16 cellular contexts compared by ENCODE assay signal in the genomic region with DNA sequence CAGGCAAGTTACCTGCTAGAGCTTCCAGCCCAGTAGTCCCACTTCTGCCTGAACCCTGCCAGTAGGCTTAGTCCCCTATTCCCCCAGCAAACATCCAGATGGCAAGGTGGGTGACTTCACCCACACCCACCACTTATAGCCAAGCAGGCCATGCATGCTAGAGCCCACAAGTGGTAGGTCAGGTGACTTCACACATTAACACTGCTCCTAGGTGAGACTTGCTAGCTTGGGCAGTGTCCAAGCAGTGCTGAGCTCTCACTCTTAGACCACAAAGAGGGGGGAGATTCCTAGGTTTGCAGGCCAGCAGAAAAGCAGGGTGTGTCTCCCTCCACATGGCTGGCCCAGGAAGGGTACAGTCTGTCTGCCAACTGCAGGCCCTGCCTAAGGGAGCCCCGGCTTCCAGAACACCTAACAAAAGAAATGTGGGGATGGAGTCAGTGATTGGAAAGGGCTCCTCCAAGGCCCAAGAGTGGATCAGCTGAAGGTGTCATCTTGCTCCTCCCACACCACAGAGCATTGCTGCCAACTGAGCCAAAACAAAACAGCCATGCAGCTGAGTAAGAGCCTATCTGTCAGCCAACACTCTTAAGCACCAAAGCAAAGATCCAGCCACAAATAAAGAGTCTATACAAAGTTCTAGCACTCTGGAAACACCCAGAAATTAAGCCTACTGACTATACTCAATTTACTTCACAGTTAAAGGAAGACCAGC.
"Had no signal": no experiment of that assay in that cellular context is flagged by ENCODE, and none has a peak within 500 bp of the region (broad histone marks: within the 10 kb centered on the region; RNA-seq: fewer than 3 reads in every experiment).

No MANE protein-coding gene starts in this region.

- H3K36me3 Mint-ChIP-seq: activated naive CD8-positive, alpha-beta T cell had no signal

- ATAC-seq: activated CD8-positive, alpha-beta T cell treated with anti-CD3 and anti-CD28 coated beads, Interleukin-2, amount 10 ng/mL, durations not matched to agents 7 days and 5 days had no signal

- H3K27me3 ChIP-seq: upper lobe of left lung had no signal

- H3K27ac Mint-ChIP-seq: activated CD4-positive, alpha-beta T cell treated with anti-CD3 and anti-CD28 coated beads, Interleukin-2, amount 10 ng/mL, durations not matched to agents 24 days and 14 days; activated CD8-positive, alpha-beta T cell treated with anti-CD3 and anti-CD28 coated beads, Interleukin-2, amount 10 ng/mL, durations not matched to agents 7 days and 5 days; activated naive CD8-positive, alpha-beta T cell; natural killer cell treated with Interleukin-12 subunit alpha and Interleukin-12 subunit beta and Interleukin-15 and Interleukin-18, amount 100 ng/mL, for 72 hours had no signal

- DNase-seq: activated CD4-positive, alpha-beta T cell treated with anti-CD3 and anti-CD28 coated beads, Interleukin-2, amount 10 ng/mL, durations not matched to agents 24 days and 14 days; activated CD4-positive, CD25-positive, alpha-beta regulatory T cell; activated CD8-positive, alpha-beta memory T cell treated with anti-CD3 and anti-CD28 coated beads, Interleukin-2, amount 50 U/mL, for 48 hours; activated CD8-positive, alpha-beta T cell treated with anti-CD3 and anti-CD28 coated beads, Interleukin-2, amount 10 ng/mL, durations not matched to agents 7 days and 5 days; activated gamma-delta T cell treated with Interleukin-2 at 50 U/mL for 16 hours; aorta; kidney; mesendoderm; retina; stimulated activated CD4-positive, alpha-beta T cell treated with anti-CD3 and anti-CD28 coated beads, Interleukin-15, amount 100 ng/mL, for 24 hours; stimulated activated CD4-positive, alpha-beta T cell treated with anti-CD3 and anti-CD28 coated beads, Interleukin-4, amount 100 ng/mL, for 1 hour; stimulated activated naive CD4-positive, alpha-beta T cell treated with Interleukin-2 at 50 U/mL for 16 hours; upper lobe of left lung had no signal

- H3K4me3 ChIP-seq: upper lobe of left lung had no signal

- H3K4me1 Mint-ChIP-seq: activated CD4-positive, alpha-beta T cell treated with anti-CD3 and anti-CD28 coated beads, Interleukin-2, amount 10 ng/mL, durations not matched to agents 24 days and 14 days had no signal

- H3K27ac ChIP-seq: epithelial cell of prostate, upper lobe of left lung had no signal

- H3K36me3 ChIP-seq: upper lobe of left lung had no signal

- H3K4me3 Mint-ChIP-seq: activated CD4-positive, alpha-beta T cell treated with anti-CD3 and anti-CD28 coated beads, Interleukin-2, amount 10 ng/mL, durations not matched to agents 24 days and 14 days; activated CD8-positive, alpha-beta T cell treated with anti-CD3 and anti-CD28 coated beads, Interleukin-2, amount 10 ng/mL, durations not matched to agents 7 days and 5 days; activated naive CD8-positive, alpha-beta T cell; natural killer cell treated with Interleukin-12 subunit alpha and Interleukin-12 subunit beta and Interleukin-15 and Interleukin-18, amount 100 ng/mL, for 72 hours had no signal
